In the genomic region with DNA sequence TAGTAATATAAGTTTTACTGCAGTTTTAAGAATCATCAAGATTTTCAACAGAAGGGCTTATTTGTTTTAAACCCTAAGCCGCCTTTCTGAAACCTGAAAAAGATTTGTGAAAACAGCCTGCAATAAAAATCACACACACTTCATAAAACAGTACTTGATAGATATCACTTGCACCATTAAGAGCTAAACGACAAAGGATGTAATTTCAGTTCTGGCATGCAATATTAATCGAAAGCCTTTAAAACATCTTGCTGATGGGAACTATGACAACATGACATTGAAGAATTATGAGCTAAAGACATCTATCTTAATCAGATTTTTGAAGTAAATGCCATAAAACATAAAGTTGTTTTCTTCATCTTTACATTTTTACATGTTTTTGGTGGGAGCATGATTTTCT, we compare ENCODE assay signal across 24 cellular contexts.
"Had no signal": no experiment of that assay in that cellular context is flagged by ENCODE, and none has a peak within 500 bp of the region (broad histone marks: within the 10 kb centered on the region; RNA-seq: fewer than 3 reads in every experiment).

No MANE protein-coding gene starts in this region.

- DNase-seq: cortex of kidney; effector memory CD8-positive, alpha-beta T cell; erythroblast; esophagus squamous epithelium; foreskin melanocyte; hypothalamus; immature natural killer cell; mesenchymal stem cell; mucosa of descending colon; naive B cell; occipital lobe; pancreas; right lobe of liver; small intestine; stimulated activated CD4-positive, alpha-beta T cell treated with anti-CD3 and anti-CD28 coated beads, Interleukin-15, amount 100 ng/mL, for 24 hours; stimulated activated CD4-positive, alpha-beta T cell treated with anti-CD3 and anti-CD28 coated beads, Interleukin-2, amount 100 ng/mL, for 48 hours; stimulated activated naive CD4-positive, alpha-beta T cell; stimulated activated naive CD8-positive, alpha-beta T cell treated with anti-CD3 and anti-CD28 coated beads, Interleukin-15, amount 100 ng/mL, for 72 hours; transverse colon; upper lobe of right lung; uterus had no signal

- H3K4me1 Mint-ChIP-seq: immature natural killer cell; naive B cell; stimulated activated naive CD8-positive, alpha-beta T cell treated with anti-CD3 and anti-CD28 coated beads, Interleukin-15, amount 100 ng/mL, for 72 hours had no signal

- H3K36me3 ChIP-seq: esophagus squamous epithelium, pancreas, right lobe of liver, suprapubic skin, transverse colon, upper lobe of right lung, uterus had no signal

- H3K9me3 Mint-ChIP-seq: immature natural killer cell; natural killer cell treated with Interleukin-12 subunit alpha and Interleukin-12 subunit beta and Interleukin-15 and Interleukin-18, amount 100 ng/mL, for 72 hours had no signal

- H3K27me3 Mint-ChIP-seq: effector memory CD8-positive, alpha-beta T cell; natural killer cell treated with Interleukin-12 subunit alpha and Interleukin-12 subunit beta and Interleukin-15 and Interleukin-18, amount 100 ng/mL, for 72 hours; stimulated activated naive CD8-positive, alpha-beta T cell treated with anti-CD3 and anti-CD28 coated beads, Interleukin-15, amount 100 ng/mL, for 72 hours had no signal

- H3K4me3 Mint-ChIP-seq: effector memory CD8-positive, alpha-beta T cell; immature natural killer cell; mesothelial cell of epicardium; naive B cell; natural killer cell treated with Interleukin-12 subunit alpha and Interleukin-12 subunit beta and Interleukin-15 and Interleukin-18, amount 100 ng/mL, for 72 hours; stimulated activated naive CD8-positive, alpha-beta T cell treated with anti-CD3 and anti-CD28 coated beads, Interleukin-15, amount 100 ng/mL, for 72 hours had no signal

- H3K4me1 ChIP-seq: pancreas, right lobe of liver, suprapubic skin, transverse colon, upper lobe of right lung, uterus had no signal

- H3K27ac Mint-ChIP-seq: effector memory CD8-positive, alpha-beta T cell; immature natural killer cell; mesothelial cell of epicardium; naive B cell; natural killer cell treated with Interleukin-12 subunit alpha and Interleukin-12 subunit beta and Interleukin-15 and Interleukin-18, amount 100 ng/mL, for 72 hours; stimulated activated naive CD8-positive, alpha-beta T cell treated with anti-CD3 and anti-CD28 coated beads, Interleukin-15, amount 100 ng/mL, for 72 hours had no signal

- H3K27me3 ChIP-seq: esophagus squamous epithelium, pancreas, right lobe of liver, suprapubic skin, upper lobe of right lung, uterus had no signal

- H3K4me3 ChIP-seq: esophagus squamous epithelium, mucosa of descending colon, pancreas, right lobe of liver, suprapubic skin, transverse colon, upper lobe of right lung, uterus had no signal

- H3K9me3 ChIP-seq: esophagus squamous epithelium, mucosa of descending colon, pancreas, right lobe of liver, suprapubic skin, transverse colon, upper lobe of right lung, uterus had no signal

- H3K27ac ChIP-seq: esophagus squamous epithelium, pancreas, right lobe of liver, suprapubic skin, transverse colon, upper lobe of right lung, uterus had no signal

- H3K36me3 Mint-ChIP-seq: immature natural killer cell; naive B cell; natural killer cell treated with Interleukin-12 subunit alpha and Interleukin-12 subunit beta and Interleukin-15 and Interleukin-18, amount 100 ng/mL, for 72 hours had no signal
